16 cellular contexts compared by ENCODE assay signal in the genomic region with DNA sequence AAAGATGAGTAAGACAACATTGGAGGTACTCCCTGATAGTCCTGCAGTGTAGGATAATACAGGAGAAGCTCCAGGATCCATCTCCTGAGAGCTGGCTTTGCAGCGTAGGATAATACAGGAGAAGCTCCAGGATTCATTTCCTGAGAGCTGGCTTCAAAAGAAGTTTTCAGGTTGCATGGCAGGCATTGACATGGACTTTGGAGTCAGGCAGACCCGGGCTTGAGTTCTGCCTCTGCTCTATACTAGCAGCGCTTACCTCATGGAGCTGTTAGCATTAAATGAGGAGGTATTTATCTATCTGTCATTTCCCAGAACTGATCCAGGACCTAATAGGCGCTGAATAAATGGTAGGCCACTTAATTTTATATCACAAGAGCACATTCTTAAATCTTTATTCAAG.
DNase-seq lines count a peak whose midpoint lies in the region; ATAC-seq and TF ChIP-seq lines count a peak whose summit lies in the region.
"Had no signal": no experiment of that assay in that cellular context is flagged by ENCODE, and none has a peak within 500 bp of the region (broad histone marks: within the 10 kb centered on the region; RNA-seq: fewer than 3 reads in every experiment).

No MANE protein-coding gene starts in this region.

- H3K79me2 ChIP-seq in ACC112 (ENCODE audit: control insufficient read depth, insufficient read depth, low read length, unreplicated experiment) = peaks cover 79% of the 10 kb centered on the region
- H3K79me2 ChIP-seq in hepatocyte = peaks cover 96% of the 10 kb centered on the region

- H2AFZ ChIP-seq in ACC112 (ENCODE audit: low read length, unreplicated experiment) = no peak overlapping the region
- H2AFZ ChIP-seq in hepatocyte = no peak overlapping the region

- intact Hi-C loops in gastrocnemius medialis (cut with DNase I; ENCODE audit: low total_unique reads) = no loop called here
- intact Hi-C loops in activated T-helper 2 cell treated with anti-CD3 and anti-CD28 coated beads, Interferon-gamma antibody, Interleukin-2, Interleukin-4, amounts not matched to agents 10 μg/mL and 5 μg/mL and 100 μg/mL, durations not matched to agents 14 hours and 24 hours and 36 hours (cut with micrococcal nuclease) = no loop called here

- peaks cover 3% of the 10 kb centered on the region for H3K4me1 Mint-ChIP-seq in activated T-helper 2 cell treated with anti-CD3 and anti-CD28 coated beads, Interferon-gamma antibody, Interleukin-2, Interleukin-4, amounts not matched to agents 10 μg/mL and 5 μg/mL and 100 μg/mL, durations not matched to agents 14 hours and 24 hours and 36 hours (ENCODE audit: low read depth)
- H3K4me1 Mint-ChIP-seq: activated naive CD8-positive, alpha-beta T cell treated with anti-CD3 and anti-CD28 coated beads for 36 hours had no signal

- H3K9me3 ChIP-seq in SK-N-MC (ENCODE audit: low read depth, low read length) (no peaks in the 10 kb centered on the region), hepatocyte (ENCODE audit: low read depth) (no peaks in the 10 kb centered on the region), gastrocnemius medialis (no peaks in the 10 kb centered on the region), HAP-1 (no peaks in the 10 kb centered on the region)

- no peak for TF ChIP-seq POLR2A in gastrocnemius medialis (IDR thresholded peaks at IDR 0.05)

- WGBS in hepatocyte (ENCODE audit: low lambda C conversion rate, missing lambda C conversion rate) = 92% methylated on average over 4 of the region's 4 CpGs

- no peak overlapping the region for H3K27ac Mint-ChIP-seq in activated T-helper 2 cell treated with anti-CD3 and anti-CD28 coated beads, Interferon-gamma antibody, Interleukin-2, Interleukin-4, amounts not matched to agents 10 μg/mL and 5 μg/mL and 100 μg/mL, durations not matched to agents 14 hours and 24 hours and 36 hours
- H3K27ac Mint-ChIP-seq: activated naive CD8-positive, alpha-beta T cell treated with anti-CD3 and anti-CD28 coated beads for 36 hours had no signal

- no peak overlapping the region for H3K9ac ChIP-seq in SK-N-MC (ENCODE audit: insufficient read length)

- in situ Hi-C loops in gastrocnemius medialis (cut with MboI; ENCODE audit: low sequenced_read_pairs in 4 of 4) (no loop called here), HAP-1 (cut with MboI; ENCODE audit: low sequenced_read_pairs) (no loop called here)

- H3K4me2 ChIP-seq in hepatocyte = no peak overlapping the region

- H3K9me3 Mint-ChIP-seq in activated T-helper 2 cell treated with anti-CD3 and anti-CD28 coated beads, Interferon-gamma antibody, Interleukin-2, Interleukin-4, amounts not matched to agents 10 μg/mL and 5 μg/mL and 100 μg/mL, durations not matched to agents 14 hours and 24 hours and 36 hours = no peaks in the 10 kb centered on the region
- H3K9me3 Mint-ChIP-seq: activated naive CD8-positive, alpha-beta T cell treated with anti-CD3 and anti-CD28 coated beads for 36 hours; H9 had no signal

- no peak for TF ChIP-seq CTCF in hepatocyte (IDR thresholded peaks at IDR 0.05; ENCODE audit: poor library complexity)
- no peak for TF ChIP-seq CTCF in gastrocnemius medialis (IDR thresholded peaks at IDR 0.05 in 4 of 5, conservative IDR thresholded peaks at IDR 0.05 in 1 of 5)

- H3K27me3 ChIP-seq in ACC112 (ENCODE audit: insufficient read depth, low read length) (no peaks in the 10 kb centered on the region), hepatocyte (no peaks in the 10 kb centered on the region), gastrocnemius medialis (no peaks in the 10 kb centered on the region), HAP-1 (ENCODE audit: low read depth) (no peaks in the 10 kb centered on the region)

- no peaks in the 10 kb centered on the region for H3K9me2 ChIP-seq in hepatocyte (replicated peaks; ENCODE audit: insufficient read depth)

- no peaks in the 10 kb centered on the region for H4K20me1 ChIP-seq in hepatocyte (ENCODE audit: insufficient read depth, poor library complexity, severe bottlenecking)

- H3K4me3 ChIP-seq in ACC112 (ENCODE audit: low read depth, low read length) = no peak overlapping the region; the same call in 1 of the 2 replicates
- H3K4me3 ChIP-seq in SK-N-MC = no peak overlapping the region
- no peak overlapping the region for H3K4me3 ChIP-seq in hepatocyte
- no peak overlapping the region for H3K4me3 ChIP-seq in gastrocnemius medialis
- H3K4me3 ChIP-seq in HAP-1 = no peak overlapping the region

- H3K27ac ChIP-seq in ACC112 (ENCODE audit: low read depth, low read length) (peak overlapping the region; percentile 71), SK-N-MC (0 out of 2 replicates have a peak overlapping the region, but pooled peaks have one; percentile 17), hepatocyte (peak overlapping the region; percentile 70), gastrocnemius medialis (peak overlapping the region; percentile 70 to 83 (median 76))

- peaks cover 50% of the 10 kb centered on the region for H3K4me1 ChIP-seq in ACC112 (ENCODE audit: control insufficient read depth, insufficient read depth, low read length, unreplicated experiment)
- H3K4me1 ChIP-seq in hepatocyte (ENCODE audit: insufficient read depth) = peaks cover 23% of the 10 kb centered on the region
- H3K4me1 ChIP-seq in gastrocnemius medialis = peaks cover 54 to 64% of the 10 kb centered on the region in 2 donors
- peaks cover 30% of the 10 kb centered on the region for H3K4me1 ChIP-seq in HAP-1

- H3K4me3 Mint-ChIP-seq in activated T-helper 2 cell treated with anti-CD3 and anti-CD28 coated beads, Interferon-gamma antibody, Interleukin-2, Interleukin-4, amounts not matched to agents 10 μg/mL and 5 μg/mL and 100 μg/mL, durations not matched to agents 14 hours and 24 hours and 36 hours (ENCODE audit: low read depth) = no peak overlapping the region
- H3K4me3 Mint-ChIP-seq: activated naive CD8-positive, alpha-beta T cell treated with anti-CD3 and anti-CD28 coated beads for 36 hours; naive B cell had no signal

- H3K36me3 ChIP-seq in ACC112 (ENCODE audit: insufficient read depth, low read length) (no peaks in the 10 kb centered on the region), SK-N-MC (ENCODE audit: insufficient read depth, low read length) (no peaks in the 10 kb centered on the region), hepatocyte (replicated peaks; ENCODE audit: insufficient read depth, low read depth) (no peaks in the 10 kb centered on the region), gastrocnemius medialis (no peaks in the 10 kb centered on the region), HAP-1 (replicated peaks) (no peaks in the 10 kb centered on the region)

- H3K36me3 Mint-ChIP-seq in activated T-helper 2 cell treated with anti-CD3 and anti-CD28 coated beads, Interferon-gamma antibody, Interleukin-2, Interleukin-4, amounts not matched to agents 10 μg/mL and 5 μg/mL and 100 μg/mL, durations not matched to agents 14 hours and 24 hours and 36 hours (ENCODE audit: low read depth) = no peaks in the 10 kb centered on the region
- H3K36me3 Mint-ChIP-seq: activated naive CD8-positive, alpha-beta T cell treated with anti-CD3 and anti-CD28 coated beads for 36 hours; naive B cell had no signal

- H3K27me3 Mint-ChIP-seq in activated T-helper 2 cell treated with anti-CD3 and anti-CD28 coated beads, Interferon-gamma antibody, Interleukin-2, Interleukin-4, amounts not matched to agents 10 μg/mL and 5 μg/mL and 100 μg/mL, durations not matched to agents 14 hours and 24 hours and 36 hours (ENCODE audit: low read depth) = no peaks in the 10 kb centered on the region
- H3K27me3 Mint-ChIP-seq: activated naive CD8-positive, alpha-beta T cell treated with anti-CD3 and anti-CD28 coated beads for 36 hours; naive B cell had no signal

- ATAC-seq in gastrocnemius medialis (peak in 1 of 2 donors; percentile 9), HG03175 (IDR thresholded peaks at IDR 0.05; ENCODE audit: unreplicated experiment) (no peak)

- DNase-seq in SK-N-MC (ENCODE audit: low read depth, low spot score) = no peak
- no peak for DNase-seq in hepatocyte (ENCODE audit: low spot score)
- DNase-seq in gastrocnemius medialis = no peak
- no peak for DNase-seq in stimulated activated naive CD4-positive, alpha-beta T cell (lab: John Stamatoyannopoulos, UW)
- no peak for DNase-seq in activated T-helper 2 cell treated with anti-CD3 and anti-CD28 coated beads, Interferon-gamma antibody, Interleukin-2, Interleukin-4, amounts not matched to agents 10 μg/mL and 5 μg/mL and 100 μg/mL, durations not matched to agents 14 hours and 24 hours and 36 hours (ENCODE audit: low spot score)
- no peak for DNase-seq in HAP-1 (ENCODE audit: low spot score in 2 of 2)
- DNase-seq: activated CD4-positive, CD25-positive, alpha-beta regulatory T cell; activated naive CD8-positive, alpha-beta T cell treated with anti-CD3 and anti-CD28 coated beads for 36 hours; COR-L47; H9; naive B cell; NCI-H2029 treated with DMSO at 0.1 percent for 48 hours; NCI-H510A; SIG-M5 had no signal

Comparison
In these comparisons a context has a peak if more than half of its experiments do, and no peak if none do; other contexts are left out.
1. H3K27ac ChIP-seq: peak in every context shown above with its lines; median percentile 76 in gastrocnemius medialis; 71 in ACC112; 70 in hepatocyte; 17 in SK-N-MC.